17 cellular contexts compared by ENCODE assay signal in the genomic region with DNA sequence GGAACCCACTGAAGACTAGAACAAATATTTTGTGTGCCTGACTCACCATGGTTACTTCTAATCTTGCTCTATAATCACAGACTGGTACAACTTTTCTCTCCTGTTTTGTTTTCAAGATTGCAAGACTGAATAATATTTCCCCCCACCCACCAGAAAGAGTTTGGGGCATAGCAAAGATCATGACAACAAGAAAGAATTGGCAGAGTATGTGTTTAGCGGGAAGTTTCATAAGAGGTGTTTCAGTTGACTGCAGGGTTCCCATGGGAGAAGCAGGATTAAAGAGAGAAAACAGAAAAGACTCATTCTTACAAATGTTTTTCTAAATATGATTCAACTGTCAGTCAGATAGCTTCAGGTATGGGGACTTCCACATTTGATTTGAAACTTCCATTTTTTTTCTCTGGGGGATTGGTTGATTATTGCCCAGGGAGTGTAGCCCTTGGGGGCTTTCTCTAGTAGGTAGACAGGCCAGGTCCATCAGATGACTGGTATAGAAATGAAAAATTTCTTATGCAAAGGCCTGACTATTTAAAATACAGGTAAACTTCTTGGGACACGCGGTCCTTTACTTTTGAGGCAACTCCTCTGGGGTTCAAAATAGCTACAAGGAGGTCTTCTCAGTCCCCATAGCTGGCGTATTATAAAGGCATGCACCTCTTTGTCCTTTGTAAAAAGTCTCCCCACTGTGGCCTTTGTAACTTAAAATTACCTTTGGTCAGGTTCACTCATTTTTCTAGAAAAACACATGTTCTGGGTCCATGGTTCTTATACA.
DNase-seq lines count a peak whose midpoint lies in the region; ATAC-seq, FAIRE-seq and TF ChIP-seq lines count a peak whose summit lies in the region.
"Had no signal": no experiment of that assay in that cellular context is flagged by ENCODE, and none has a peak within 500 bp of the region (broad histone marks: within the 10 kb centered on the region; RNA-seq: fewer than 3 reads in every experiment).

No MANE protein-coding gene starts in this region.

- FAIRE-seq in D721Med (lab: Jason Lieb, UNC), result no peak
- FAIRE-seq: pancreas had no signal

- ATAC-seq in GM18498 (IDR thresholded peaks at IDR 0.05; ENCODE audit: unreplicated experiment), result peak; percentile 62
- peak; percentile 73 for ATAC-seq in GM19452 (IDR thresholded peaks at IDR 0.05; ENCODE audit: unreplicated experiment)
- ATAC-seq in HG02840 (IDR thresholded peaks at IDR 0.05; ENCODE audit: low FRiP score, unreplicated experiment), result peak; percentile 72
- ATAC-seq in HG03460 (IDR thresholded peaks at IDR 0.05; ENCODE audit: unreplicated experiment), result peak; percentile 76
- ATAC-seq in HG03439 (IDR thresholded peaks at IDR 0.05; ENCODE audit: unreplicated experiment), result no peak
- ATAC-seq: HCT116, heart right ventricle, pancreas, Right ventricle myocardium inferior had no signal

- DNase-seq in NCI-H510A (lab: John Stamatoyannopoulos, UW), result no peak
- no peak for DNase-seq in NCI-H2029 (lab: John Stamatoyannopoulos, UW)
- no peak for DNase-seq in D721Med (ENCODE audit: insufficient read length, low spot score)
- DNase-seq: activated T-cell treated with anti-CD3 and anti-CD28 coated beads, Interleukin-2, amount 50 U/mL, for 24 hours; AML-193; endodermal cell; heart right ventricle; NCI-H446 treated with DMSO at 0.1 percent for 48 hours; pancreas; stimulated activated CD4-positive, alpha-beta T cell treated with anti-CD3 and anti-CD28 coated beads, Interleukin-2, amount 100 ng/mL, for 48 hours had no signal

- no peak for TF ChIP-seq CTCF in D721Med (IDR thresholded peaks at IDR 0.05; ENCODE audit: insufficient read depth, missing control alignments)
